22 cellular contexts compared by ENCODE assay signal in the genomic region with DNA sequence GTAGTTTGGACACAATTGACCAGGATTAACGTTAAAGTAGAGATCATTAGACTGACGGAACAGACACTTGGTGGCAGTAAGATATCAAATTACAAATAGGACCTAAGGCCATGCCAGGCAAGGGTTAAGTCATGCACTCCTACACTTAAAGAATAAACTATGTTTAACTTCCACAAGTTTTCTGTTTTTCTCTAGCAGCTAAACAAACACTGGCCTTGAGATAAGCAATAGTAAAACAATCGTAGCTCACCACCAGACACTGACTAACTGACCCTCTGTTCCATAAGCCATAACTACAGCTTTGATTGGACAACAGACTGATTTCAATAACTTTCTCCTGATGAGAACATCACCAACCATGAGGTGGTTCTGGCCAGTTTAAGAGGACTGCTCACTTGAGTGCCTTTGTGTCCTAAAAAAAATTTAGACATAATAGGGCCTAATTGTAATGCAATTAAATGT. TPM values are rescaled to one million over a fixed set of nuclear protein-coding genes. Genes with fewer than 3 reads are reported as not detected.
DNase-seq lines count a peak whose midpoint lies in the region; ATAC-seq and TF ChIP-seq lines count a peak whose summit lies in the region.
"Had no signal": no experiment of that assay in that cellular context is flagged by ENCODE, and none has a peak within 500 bp of the region (broad histone marks: within the 10 kb centered on the region; RNA-seq: fewer than 3 reads in every experiment).

No MANE protein-coding gene starts in this region.

- no peaks in the 10 kb centered on the region for H4K20me1 ChIP-seq in HCT116 (ENCODE audit: insufficient read depth)
- H4K20me1 ChIP-seq: BLaER1 treated with 17β-estradiol and CSF1 and Interleukin-3, amounts not matched to agents 10 nM and 100 nM had no signal

- CTCF ChIA-PET in HCT116 (lab: Charles Lee), result interaction anchor here (1.6 kb wide), 1 partner anchor 95 kb away, joined by 4 read pairs; no protein-coding TSS in a partner anchor

- H3K79me2 ChIP-seq in HCT116 (ENCODE audit: insufficient read depth, low read length), result no peaks in the 10 kb centered on the region

- TF ChIP-seq CTCF in HCT116 (IDR thresholded peaks at IDR 0.05 in 2 of 3, conservative IDR thresholded peaks at IDR 0.05 in 1 of 3; ENCODE audit: borderline replicate concordance in 1 of 3, insufficient read depth in 1 of 3, low read depth in 2 of 3, low read length in 2 of 3) (no peak), ascending aorta (IDR thresholded peaks at IDR 0.05) (no peak), fibroblast of villous mesenchyme (IDR thresholded peaks at IDR 0.05; ENCODE audit: insufficient read depth, low read depth, low read length) (no peak)

- TF ChIP-seq RAD21 in HCT116 (IDR thresholded peaks at IDR 0.05; ENCODE audit: low read depth), result peak; percentile 46

- H3K27ac ChIP-seq in HCT116 (ENCODE audit: low read depth, low read length), result no peak overlapping the region
- H3K27ac ChIP-seq in ascending aorta, result peak overlapping the region; percentile 86 to 97
- H3K27ac ChIP-seq: BLaER1 treated with 17β-estradiol and CSF1 and Interleukin-3, amounts not matched to agents 10 nM and 100 nM; foreskin keratinocyte had no signal

- TF ChIP-seq POLR2A in HCT116 (IDR thresholded peaks at IDR 0.05; ENCODE audit: borderline replicate concordance, extremely low read depth, insufficient read depth, insufficient read length), result no peak

- no peaks in the 10 kb centered on the region for H3K9me3 ChIP-seq in HCT116 (ENCODE audit: control insufficient read depth in 1 of 2, insufficient read depth in 1 of 2, low read depth in 1 of 2, low read length in 2 of 2)
- H3K9me3 ChIP-seq in ascending aorta, result no peaks in the 10 kb centered on the region

- RAD21 ChIA-PET in HCT116 (lab: Charles Lee; ENCODE audit: low non-redundant PET in 1 of 2, low total read pairs in 2 of 2, uncharacterized antibody in 2 of 2, unreplicated experiment in 2 of 2), result no interaction called here

- DNase-seq in HCT116 (ENCODE audit: low read depth, low spot score) (no peak), ascending aorta (ENCODE audit: low spot score in 2 of 2) (no peak), fibroblast of villous mesenchyme (ENCODE audit: low read depth) (peak; percentile 53), renal cortical epithelial cell (ENCODE audit: low read depth) (peak; percentile 21), KG1 (lab: John Stamatoyannopoulos, UW) (no peak), globus pallidus (ENCODE audit: low spot score) (no peak)
- DNase-seq: activated CD4-positive, alpha-beta T cell treated with anti-CD3 and anti-CD28 coated beads for 36 hours; activated naive CD8-positive, alpha-beta T cell treated with anti-CD3 and anti-CD28 coated beads, Interleukin-2, amount 50 U/mL, for 24 hours; activated T-cell treated with anti-CD3 and anti-CD28 coated beads, Interleukin-2, amount 50 U/mL, for 48 hours; foreskin keratinocyte; KBM-7; NCI-H524; right cardiac atrium; stimulated activated CD4-positive, alpha-beta T cell treated with anti-CD3 and anti-CD28 coated beads, Interleukin-4, amount 100 ng/mL, for 24 hours; T-helper 2 cell had no signal

- peaks cover 5 to 23% of the 10 kb centered on the region in 2 experiments; a peak in 3 of 4 replicates for H3K4me1 ChIP-seq in HCT116 (ENCODE audit: control insufficient read depth in 1 of 2, insufficient read depth in 2 of 2, low read length in 2 of 2)
- peaks cover 6 to 9% of the 10 kb centered on the region in 2 donors for H3K4me1 ChIP-seq in ascending aorta
- H3K4me1 ChIP-seq: foreskin keratinocyte had no signal

- BruUV-seq in HCT116 (replicated peaks; lab: Mats Ljungman, UMichigan), result no TSS peak

- ATAC-seq in HCT116 (no peak), GM21723 (IDR thresholded peaks at IDR 0.05; ENCODE audit: unreplicated experiment) (no peak), HG03342 (IDR thresholded peaks at IDR 0.05; ENCODE audit: unreplicated experiment) (no peak)
- ATAC-seq: activated CD4-positive, alpha-beta T cell treated with anti-CD3 and anti-CD28 coated beads for 36 hours; activated naive CD8-positive, alpha-beta T cell treated with anti-CD3 and anti-CD28 coated beads, Interleukin-2, amount 50 U/mL, for 24 hours; foreskin keratinocyte; right cardiac atrium; stimulated activated effector memory CD8-positive, alpha-beta T cell treated with anti-CD3 and anti-CD28 coated beads, Interleukin-12 subunit alpha, Interleukin-12 subunit beta, amount 100 ng/mL, for 72 hours had no signal

- no peaks in the 10 kb centered on the region for H3K9me2 ChIP-seq in HCT116 (ENCODE audit: insufficient read depth)

- no peak overlapping the region for H3K4me2 ChIP-seq in HCT116 (ENCODE audit: low read length)
- H3K4me2 ChIP-seq: BLaER1 treated with 17β-estradiol and CSF1 and Interleukin-3, amounts not matched to agents 10 nM and 100 nM had no signal

- H3K36me3 ChIP-seq in HCT116 (ENCODE audit: control insufficient read depth in 1 of 2, insufficient read depth in 2 of 2, low read length in 2 of 2) (no peaks in the 10 kb centered on the region), ascending aorta (no peaks in the 10 kb centered on the region)
- H3K36me3 ChIP-seq: BLaER1 treated with 17β-estradiol and CSF1 and Interleukin-3, amounts not matched to agents 10 nM and 100 nM had no signal

- H2AFZ ChIP-seq in HCT116 (ENCODE audit: low read depth, low read length, poor library complexity, severe bottlenecking), result no peak overlapping the region

- H3K4me3 ChIP-seq in HCT116 (replicated peaks in 1 of 2; ENCODE audit: low read depth in 1 of 2, low read length in 2 of 2) (no peak overlapping the region), ascending aorta (no peak overlapping the region), fibroblast of villous mesenchyme (ENCODE audit: low read depth, low read length) (no peak overlapping the region)
- H3K4me3 ChIP-seq: BLaER1 treated with 17β-estradiol and CSF1 and Interleukin-3, amounts not matched to agents 10 nM and 100 nM had no signal

- no peaks in the 10 kb centered on the region for H3K27me3 ChIP-seq in HCT116 (ENCODE audit: insufficient read depth, low read length)
- H3K27me3 ChIP-seq in ascending aorta, result no peaks in the 10 kb centered on the region
- H3K27me3 ChIP-seq: BLaER1 treated with 17β-estradiol and CSF1 and Interleukin-3, amounts not matched to agents 10 nM and 100 nM; foreskin keratinocyte had no signal

- POLR2A ChIA-PET in HCT116 (lab: Charles Lee), result interaction anchor here (0.6 kb wide), 1 partner anchor 14 kb away, joined by 3 read pairs; no protein-coding TSS in a partner anchor

- no peak overlapping the region for H3K9ac ChIP-seq in HCT116 (ENCODE audit: low read length)
- H3K9ac ChIP-seq: BLaER1 treated with 17β-estradiol and CSF1 and Interleukin-3, amounts not matched to agents 10 nM and 100 nM had no signal

- intact Hi-C loops in HCT116 (cut with micrococcal nuclease), result no loop called here
- intact Hi-C loops in ascending aorta (cut with DNase I), result loop anchor here (5.0 to 10.0 kb wide), 5 partner anchors 264 to 1182 kb away; a partner anchor contains a TSS

TF ChIP-seq in HCT116, 20 proteins besides CTCF, POLR2A, EP300 and RAD21:
- TF ChIP-seq SRF (IDR thresholded peaks at IDR 0.05; ENCODE audit: low read depth), result no peak
- no peak for TF ChIP-seq EZH2phosphoT487 (IDR thresholded peaks at IDR 0.05; ENCODE audit: borderline replicate concordance)
- no peak for TF ChIP-seq FOSL1 (IDR thresholded peaks at IDR 0.05; ENCODE audit: low read depth)

RNA-seq across cellular contexts. Expression of a gene that starts 2.0 kb away (rescaled TPM):
- total RNA-seq in HCT116 (2021; ENCODE audit: unreplicated experiment) (2.0 TPM), ascending aorta (7.2 TPM), fibroblast of villous mesenchyme (0.97 and 2.2 TPM in 2 replicates), renal cortical epithelial cell (0.52 and 3.8 TPM in 2 replicates)
- polyA plus RNA-seq in HCT116 (2012), result 0.57 and 1.5 TPM in 2 replicates

RNA-seq across cellular contexts. Expression of a gene that starts 3.5 kb away (rescaled TPM):
- total RNA-seq in HCT116 (2021; ENCODE audit: unreplicated experiment) (not detected), ascending aorta (not detected), fibroblast of villous mesenchyme (not detected in 2 replicates), renal cortical epithelial cell (not detected in 2 replicates)
- not detected in 2 replicates for polyA plus RNA-seq in HCT116 (2012)
- total RNA-seq: activated CD4-positive, alpha-beta T cell treated with anti-CD3 and anti-CD28 coated beads for 36 hours; foreskin keratinocyte; G401; kidney epithelial cell; myocyte had no signal
- polyA plus RNA-seq: foreskin keratinocyte had no signal

Comparison
In these comparisons a context has a peak if more than half of its experiments do, and no peak if none do; other contexts are left out.
1. DNase-seq: peak in fibroblast of villous mesenchyme (single experiment) and renal cortical epithelial cell (single experiment); none in HCT116 (single experiment), ascending aorta (0 of 2), KG1 (single experiment) and globus pallidus (single experiment).